2 cellular contexts compared by ENCODE assay signal in genomic region chr20:35663516-35663812, GRCh38.
TF ChIP-seq lines count a peak whose summit lies in the region.

No MANE protein-coding gene starts in this region.

TF ChIP-seq in SK-N-SH, 30 proteins besides CTCF, POLR2A, EP300 and RAD21 (continued from another document):
- TF ChIP-seq PBX3 (IDR thresholded peaks at IDR 0.05) (no peak), FOXM1 (IDR thresholded peaks at IDR 0.05; ENCODE audit: low read depth) (no peak), TCF12 (IDR thresholded peaks at IDR 0.05) (no peak), SIN3A (IDR thresholded peaks at IDR 0.05; ENCODE audit: borderline replicate concordance, low read depth, low read length) (no peak), RXRA (IDR thresholded peaks at IDR 0.05; ENCODE audit: borderline replicate concordance, low read depth) (no peak), MXI1 (IDR thresholded peaks at IDR 0.05; ENCODE audit: low read depth, low read length) (no peak)

TF ChIP-seq in SK-N-SH treated with all-trans-retinoic acid at 6 μM for 48 hours, 23 proteins besides CTCF, POLR2A, EP300 and RAD21 (continued from another document):
- TF ChIP-seq GLIS3 (CRISPR knock-in tag; IDR thresholded peaks at IDR 0.05) (no peak), PATZ1 (CRISPR knock-in tag; IDR thresholded peaks at IDR 0.05; ENCODE audit: borderline replicate concordance) (no peak)
